In the genomic region with DNA sequence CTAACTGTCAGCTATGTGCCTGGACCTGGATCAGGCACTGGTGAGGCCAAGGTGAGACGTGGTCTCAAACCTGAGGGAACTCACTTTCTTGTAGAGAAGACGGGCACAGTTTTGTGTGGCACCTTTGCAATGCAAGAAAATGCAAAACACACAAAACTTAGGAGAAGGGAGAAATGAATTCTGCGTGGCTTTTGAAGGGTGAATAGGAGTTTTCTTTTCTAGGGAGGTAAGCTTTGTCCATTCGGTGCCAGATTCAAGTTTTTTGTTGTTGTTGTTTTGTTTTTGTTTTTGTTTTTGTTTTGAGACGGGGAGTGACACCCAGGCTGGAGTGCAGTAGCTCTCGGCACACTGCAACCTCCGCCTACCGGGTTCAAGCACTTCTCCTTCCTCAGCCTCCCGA, we compare ENCODE assay signal across 15 cellular contexts. TPM values are rescaled to one million over a fixed set of nuclear protein-coding genes. Genes with fewer than 3 reads are reported as not detected.
DNase-seq lines count a peak whose midpoint lies in the region; FAIRE-seq and TF ChIP-seq lines count a peak whose summit lies in the region.
"Had no signal": no experiment of that assay in that cellular context is flagged by ENCODE, and none has a peak within 500 bp of the region (broad histone marks: within the 10 kb centered on the region; RNA-seq: fewer than 3 reads in every experiment).

No MANE protein-coding gene starts in this region.

- H3K36me3 Mint-ChIP-seq in chondrocyte (ENCODE audit: low read depth) = peaks cover 5% of the 10 kb centered on the region
- peaks cover 9% of the 10 kb centered on the region for H3K36me3 Mint-ChIP-seq in type B pancreatic cell
- H3K36me3 Mint-ChIP-seq: activated CD8-positive, alpha-beta memory T cell treated with anti-CD3 and anti-CD28 coated beads, Interleukin-2, amount 10 ng/mL, durations not matched to agents 7 days and 5 days had no signal

- H3K4me1 ChIP-seq in HUES6 (ENCODE audit: control insufficient read depth, insufficient read depth, low read length) (peaks cover 35% of the 10 kb centered on the region), mesenchymal stem cell (ENCODE audit: control insufficient read depth, insufficient read depth, low read depth, low read length) (peaks cover 14% of the 10 kb centered on the region)

- H3K4me1 Mint-ChIP-seq in chondrocyte (ENCODE audit: low read depth) = peaks cover 16% of the 10 kb centered on the region
- H3K4me1 Mint-ChIP-seq in type B pancreatic cell (ENCODE audit: unreplicated experiment) = peaks cover 21% of the 10 kb centered on the region

- H4K91ac ChIP-seq in mesenchymal stem cell (ENCODE audit: low read length) = no peak overlapping the region

- no peak overlapping the region for H2BK15ac ChIP-seq in mesenchymal stem cell (ENCODE audit: low read depth, poor library complexity, severe bottlenecking)

- H2BK5ac ChIP-seq in mesenchymal stem cell (ENCODE audit: low read depth, low read length, poor library complexity, severe bottlenecking) = no peak overlapping the region

- DNase-seq in chondrocyte (ENCODE audit: low spot score) = no peak
- DNase-seq in mesenchymal stem cell = no peak
- DNase-seq in type B pancreatic cell (ENCODE audit: extremely low spot score, unreplicated experiment) = no peak
- no peak for DNase-seq in T-helper 9 cell
- DNase-seq in GM19239 (ENCODE audit: insufficient read length, low spot score) = no peak
- DNase-seq in NCI-H146 treated with DMSO at 0.1 percent for 48 hours (lab: John Stamatoyannopoulos, UW; ENCODE audit: unreplicated experiment) = no peak
- DNase-seq: activated CD4-positive, CD25-positive, alpha-beta regulatory T cell treated with anti-CD3 and anti-CD28 coated beads, Interleukin-2, amount 50 U/mL, for 72 hours; activated CD8-positive, alpha-beta memory T cell treated with anti-CD3 and anti-CD28 coated beads, Interleukin-2, amount 10 ng/mL, durations not matched to agents 7 days and 5 days; activated effector memory CD4-positive, alpha-beta T cell treated with anti-CD3 and anti-CD28 coated beads, Interleukin-2, amount 50 U/mL, for 16 hours; amniotic stem cell; T-helper 2 cell had no signal

- no peak overlapping the region for H2BK12ac ChIP-seq in mesenchymal stem cell (ENCODE audit: low read length in 2 of 2)

- WGBS in mesenchymal stem cell = 97% methylated on average over 9 of the region's 9 CpGs

- H3K27me3 ChIP-seq in HUES6 (ENCODE audit: control insufficient read depth, insufficient read depth, low read length) (no peaks in the 10 kb centered on the region), mesenchymal stem cell (ENCODE audit: control insufficient read depth in 1 of 2, insufficient read depth in 1 of 2, low read length in 2 of 2) (peaks cover 0 to 29% of the 10 kb centered on the region in 2 experiments)
- H3K27me3 ChIP-seq: BLaER1 treated with 17β-estradiol and CSF1 and Interleukin-3, amounts not matched to agents 10 nM and 100 nM had no signal

- no peak overlapping the region for H3K14ac ChIP-seq in mesenchymal stem cell (ENCODE audit: low read length in 2 of 2)

- no peak overlapping the region for H3K23ac ChIP-seq in mesenchymal stem cell (ENCODE audit: low read length in 2 of 2)

- H3K36me3 ChIP-seq in HUES6 (ENCODE audit: control insufficient read depth, insufficient read depth, low read length) (peaks cover 32% of the 10 kb centered on the region), mesenchymal stem cell (ENCODE audit: control insufficient read depth in 1 of 2, insufficient read depth in 2 of 2, low read depth in 1 of 2, low read length in 2 of 2) (peaks cover 0 to 9% of the 10 kb centered on the region in 2 experiments)
- H3K36me3 ChIP-seq: BLaER1 treated with 17β-estradiol and CSF1 and Interleukin-3, amounts not matched to agents 10 nM and 100 nM had no signal

- H3K27ac ChIP-seq in HUES6 (ENCODE audit: low read depth, low read length) = no peak overlapping the region
- H3K27ac ChIP-seq in mesenchymal stem cell (ENCODE audit: low read length, poor library complexity, severe bottlenecking) = no peak overlapping the region
- H3K27ac ChIP-seq: BLaER1 treated with 17β-estradiol and CSF1 and Interleukin-3, amounts not matched to agents 10 nM and 100 nM had no signal

- H2AK5ac ChIP-seq in mesenchymal stem cell (ENCODE audit: low read length, severe bottlenecking) = peak overlapping the region; percentile 99

- H3K4me2 ChIP-seq in mesenchymal stem cell (ENCODE audit: low read length, poor library complexity, severe bottlenecking) = peak overlapping the region; percentile 90
- H3K4me2 ChIP-seq: BLaER1 treated with 17β-estradiol and CSF1 and Interleukin-3, amounts not matched to agents 10 nM and 100 nM had no signal

- H3K27ac Mint-ChIP-seq in chondrocyte (ENCODE audit: unreplicated experiment) = peak overlapping the region; percentile 86
- peak overlapping the region; percentile 57 for H3K27ac Mint-ChIP-seq in type B pancreatic cell
- H3K27ac Mint-ChIP-seq: activated CD8-positive, alpha-beta memory T cell treated with anti-CD3 and anti-CD28 coated beads, Interleukin-2, amount 10 ng/mL, durations not matched to agents 7 days and 5 days had no signal

- H4K8ac ChIP-seq in mesenchymal stem cell (ENCODE audit: low read length) = peak overlapping the region; percentile 39

- H3K4me3 ChIP-seq in HUES6 (ENCODE audit: low read depth, low read length) (peak overlapping the region; percentile 99), mesenchymal stem cell (ENCODE audit: insufficient read depth in 1 of 2, low read depth in 1 of 2, low read length in 2 of 2) (no peak overlapping the region)
- H3K4me3 ChIP-seq: BLaER1 treated with 17β-estradiol and CSF1 and Interleukin-3, amounts not matched to agents 10 nM and 100 nM had no signal

- H3K9me3 ChIP-seq in HUES6 (ENCODE audit: control insufficient read depth, insufficient read depth, low read depth, low read length) = no peaks in the 10 kb centered on the region
- H3K9me3 ChIP-seq in mesenchymal stem cell (ENCODE audit: control insufficient read depth, low read length) = no peaks in the 10 kb centered on the region
- H3K9me3 ChIP-seq: gastroesophageal sphincter had no signal

- H2BK120ac ChIP-seq in mesenchymal stem cell (ENCODE audit: low read depth, low read length) = no peak overlapping the region

- peaks cover 13% of the 10 kb centered on the region for H3K79me1 ChIP-seq in mesenchymal stem cell (replicated peaks; ENCODE audit: low read length, poor library complexity, severe bottlenecking)

- H3K9ac ChIP-seq in HUES6 (ENCODE audit: low read length) (peak overlapping the region; percentile 91), mesenchymal stem cell (ENCODE audit: low read length) (no peak overlapping the region)
- H3K9ac ChIP-seq: BLaER1 treated with 17β-estradiol and CSF1 and Interleukin-3, amounts not matched to agents 10 nM and 100 nM had no signal

- no peak overlapping the region for H3K18ac ChIP-seq in mesenchymal stem cell (ENCODE audit: low read depth in 1 of 2, low read length in 2 of 2)

- FAIRE-seq in GM19239 (lab: Jason Lieb, UNC) = no peak
- FAIRE-seq: endothelial cell of umbilical vein had no signal

- TF ChIP-seq CTCF in chondrocyte (IDR thresholded peaks at IDR 0.05) (no peak), type B pancreatic cell (conservative IDR thresholded peaks at IDR 0.05) (no peak)

- H2AFZ ChIP-seq in mesenchymal stem cell (ENCODE audit: low read depth, low read length) = no peak overlapping the region

- H3K4ac ChIP-seq in mesenchymal stem cell (ENCODE audit: low read depth in 1 of 2, low read length in 2 of 2) = no peak overlapping the region

- H3K9me3 Mint-ChIP-seq in chondrocyte (ENCODE audit: low read depth) = no peaks in the 10 kb centered on the region
- no peaks in the 10 kb centered on the region for H3K9me3 Mint-ChIP-seq in type B pancreatic cell

- H3K4me3 Mint-ChIP-seq in chondrocyte (ENCODE audit: unreplicated experiment) = peak overlapping the region; percentile 93
- peak overlapping the region; percentile 96 for H3K4me3 Mint-ChIP-seq in type B pancreatic cell
- H3K4me3 Mint-ChIP-seq: activated CD8-positive, alpha-beta memory T cell treated with anti-CD3 and anti-CD28 coated beads, Interleukin-2, amount 10 ng/mL, durations not matched to agents 7 days and 5 days had no signal

- H3K27me3 Mint-ChIP-seq in chondrocyte (ENCODE audit: low read depth) (no peaks in the 10 kb centered on the region), type B pancreatic cell (peaks cover 15% of the 10 kb centered on the region)

RNA-seq across cellular contexts. Expression of a gene that starts 1.4 kb away (rescaled TPM):
- 18.7 to 28.4 TPM (median 26.4 TPM) in 3 replicates for total RNA-seq in chondrocyte
- polyA plus RNA-seq in mesenchymal stem cell (2013, experiment 1 of 2) = 20.6 TPM
- 19.9 TPM for polyA plus RNA-seq in mesenchymal stem cell (2013, experiment 2 of 2)
- total RNA-seq in type B pancreatic cell (ENCODE audit: low replicate concordance) = 46.7 and 48.7 TPM in 2 replicates
